11 cellular contexts compared by ENCODE assay signal in the genomic region with DNA sequence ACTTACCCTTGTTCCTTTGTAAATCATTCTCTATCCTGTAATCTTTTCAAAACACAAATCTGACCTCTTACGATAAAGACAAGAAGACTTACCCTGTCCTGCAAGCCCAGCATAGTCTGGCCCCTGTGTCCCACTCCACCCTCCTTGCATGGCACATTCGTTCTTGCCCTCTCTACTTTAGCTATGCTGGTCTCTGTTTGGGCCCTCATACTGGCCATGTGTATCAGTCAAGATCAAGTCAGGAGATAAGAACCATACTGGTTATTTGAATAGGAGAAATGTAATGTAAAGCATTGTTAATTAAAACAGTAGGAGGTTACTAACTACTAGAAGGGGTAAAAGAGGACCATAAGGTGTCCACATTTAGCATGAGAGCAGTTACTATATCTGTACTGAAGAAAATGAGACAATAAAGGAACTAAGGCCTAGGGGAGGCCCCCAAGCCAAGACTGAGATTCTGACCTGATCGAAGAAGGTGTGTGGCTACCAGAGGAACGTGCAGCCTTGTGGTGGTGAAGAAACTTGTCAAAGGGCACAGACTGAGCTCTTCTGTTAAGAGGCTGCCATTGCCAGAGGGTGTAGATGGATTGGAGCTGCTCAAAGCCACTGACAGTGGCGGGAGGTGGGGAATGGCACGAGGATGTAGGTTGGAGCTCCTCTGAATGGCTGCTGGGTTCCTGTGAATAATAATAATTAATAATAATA.
DNase-seq lines count a peak whose midpoint lies in the region; ATAC-seq and TF ChIP-seq lines count a peak whose summit lies in the region.
"Had no signal": no experiment of that assay in that cellular context is flagged by ENCODE, and none has a peak within 500 bp of the region (broad histone marks: within the 10 kb centered on the region; RNA-seq: fewer than 3 reads in every experiment).

No MANE protein-coding gene starts in this region.

- H3K9me3 ChIP-seq in SK-N-SH: no peaks in the 10 kb centered on the region
- H3K9me3 ChIP-seq in transverse colon: no peaks in the 10 kb centered on the region
- H3K9me3 ChIP-seq: lower lobe of right lung had no signal

- TF ChIP-seq EP300 in SK-N-SH (IDR thresholded peaks at IDR 0.05; ENCODE audit: borderline replicate concordance in 1 of 2, low read depth in 1 of 2, low read length in 1 of 2): no peak
- no peak for TF ChIP-seq EP300 in transverse colon (IDR thresholded peaks at IDR 0.05; ENCODE audit: low read depth)

- intact Hi-C loops in transverse colon (cut with DNase I; ENCODE audit: low total_unique reads): no loop called here

- H3K27me3 ChIP-seq in SK-N-SH (ENCODE audit: insufficient read depth): no peaks in the 10 kb centered on the region
- no peaks in the 10 kb centered on the region for H3K27me3 ChIP-seq in transverse colon

- CTCF ChIA-PET in SK-N-SH (lab: Yijun Ruan, JAX): interaction anchor here (0.6 to 1.3 kb wide), 2 partner anchors 443 to 449 kb away, joined by 3 read pairs; no protein-coding TSS in a partner anchor

- no peaks in the 10 kb centered on the region for H3K9me2 ChIP-seq in SK-N-SH

- no peaks in the 10 kb centered on the region for H3K79me2 ChIP-seq in SK-N-SH (ENCODE audit: insufficient read depth)

- TF ChIP-seq RAD21 in SK-N-SH (IDR thresholded peaks at IDR 0.05; ENCODE audit: low read length): no peak

- H4K20me1 ChIP-seq in SK-N-SH (ENCODE audit: insufficient read depth): no peaks in the 10 kb centered on the region

- no peaks in the 10 kb centered on the region for H3F3A ChIP-seq in SK-N-SH (replicated peaks; ENCODE audit: insufficient read depth)

- no peak for TF ChIP-seq POLR2A in transverse colon (IDR thresholded peaks at IDR 0.05)

- H3K4me2 ChIP-seq in SK-N-SH: no peak overlapping the region

- WGBS in SK-N-SH (ENCODE audit: low lambda C conversion rate): 92% methylated on average over 6 of the region's 6 CpGs
- 90 to 100% methylated on average over 3 to 6 of the region's 6 CpGs for WGBS in transverse colon (ENCODE audit: low coverage in 1 of 2), 2 donors

- peaks cover 0 to 27% of the 10 kb centered on the region in 2 experiments; a peak in 2 of 4 replicates for H3K4me1 ChIP-seq in SK-N-SH (ENCODE audit: control insufficient read depth in 1 of 2, insufficient read depth in 2 of 2, low read depth in 1 of 2, low read length in 1 of 2)
- no peaks in the 10 kb centered on the region for H3K4me1 ChIP-seq in transverse colon
- H3K4me1 ChIP-seq: lower lobe of right lung had no signal

- POLR2A ChIA-PET in SK-N-SH (lab: Yijun Ruan, JAX): no interaction called here

- no peak overlapping the region for H3K4me3 ChIP-seq in SK-N-SH (ENCODE audit: low read depth in 2 of 2, low read length in 1 of 2)
- no peak overlapping the region for H3K4me3 ChIP-seq in transverse colon
- H3K4me3 ChIP-seq: lower lobe of right lung had no signal

- no peak for DNase-seq in SK-N-SH
- no peak for DNase-seq in transverse colon
- DNase-seq in occipital lobe (lab: John Stamatoyannopoulos, UW): no peak
- no peak for DNase-seq in activated CD4-positive, alpha-beta T cell treated with anti-CD3 and anti-CD28 coated beads for 48 hours
- DNase-seq: HCEC 1CT; lower lobe of right lung; naive thymus-derived CD8-positive, alpha-beta T cell had no signal

- no peak overlapping the region for H3K9ac ChIP-seq in SK-N-SH

- TF ChIP-seq CTCF in SK-N-SH (IDR thresholded peaks at IDR 0.05) (no peak), transverse colon (IDR thresholded peaks at IDR 0.05) (no peak)

- ATAC-seq in GM18858 (IDR thresholded peaks at IDR 0.05; ENCODE audit: unreplicated experiment): peak; percentile 74
- ATAC-seq in GM21576 (IDR thresholded peaks at IDR 0.05; ENCODE audit: unreplicated experiment): peak; percentile 83
- peak; percentile 60 for ATAC-seq in HG03045 (IDR thresholded peaks at IDR 0.05; ENCODE audit: unreplicated experiment)
- ATAC-seq in HG02973 (IDR thresholded peaks at IDR 0.05; ENCODE audit: unreplicated experiment): no peak
- ATAC-seq: lower lobe of right lung; naive thymus-derived CD8-positive, alpha-beta T cell had no signal

- in situ Hi-C loops in transverse colon (cut with MboI; ENCODE audit: low pct_ligation_motif_present in 1 of 4, low pct_unique_long_range_greater_than_20kb in 1 of 4, low sequenced_read_pairs in 3 of 4): no loop called here

- H2AFZ ChIP-seq in SK-N-SH (ENCODE audit: low read depth): no peak overlapping the region

- H3K36me3 ChIP-seq in SK-N-SH (replicated peaks in 1 of 2; ENCODE audit: control insufficient read depth in 1 of 2, insufficient read depth in 2 of 2, low read length in 1 of 2) (peaks cover 7 to 50% of the 10 kb centered on the region in 2 experiments), transverse colon (peaks cover 0 to 7% (median 2%) of the 10 kb centered on the region in 4 donors)

- H3K27ac ChIP-seq in SK-N-SH (ENCODE audit: low read depth in 2 of 2, low read length in 1 of 2): peak overlapping the region; percentile 6 to 95; a peak in 2 of 4 replicates
- H3K27ac ChIP-seq in transverse colon: no peak overlapping the region
- H3K27ac ChIP-seq: lower lobe of right lung had no signal

TF ChIP-seq in SK-N-SH, 30 proteins besides CTCF, POLR2A, EP300 and RAD21:
- TF ChIP-seq JUND (IDR thresholded peaks at IDR 0.05) (no peak), GATA2 (CRISPR knock-in tag; IDR thresholded peaks at IDR 0.05) (peak; percentile 56), FOXM1 (IDR thresholded peaks at IDR 0.05; ENCODE audit: low read depth) (no peak), POLR2AphosphoS5 (IDR thresholded peaks at IDR 0.05; ENCODE audit: low read depth, low read length) (no peak), GABPA (IDR thresholded peaks at IDR 0.05; ENCODE audit: low read depth) (no peak), MXI1 (IDR thresholded peaks at IDR 0.05; ENCODE audit: low read depth, low read length) (no peak)
- TF ChIP-seq, protein P1, sequence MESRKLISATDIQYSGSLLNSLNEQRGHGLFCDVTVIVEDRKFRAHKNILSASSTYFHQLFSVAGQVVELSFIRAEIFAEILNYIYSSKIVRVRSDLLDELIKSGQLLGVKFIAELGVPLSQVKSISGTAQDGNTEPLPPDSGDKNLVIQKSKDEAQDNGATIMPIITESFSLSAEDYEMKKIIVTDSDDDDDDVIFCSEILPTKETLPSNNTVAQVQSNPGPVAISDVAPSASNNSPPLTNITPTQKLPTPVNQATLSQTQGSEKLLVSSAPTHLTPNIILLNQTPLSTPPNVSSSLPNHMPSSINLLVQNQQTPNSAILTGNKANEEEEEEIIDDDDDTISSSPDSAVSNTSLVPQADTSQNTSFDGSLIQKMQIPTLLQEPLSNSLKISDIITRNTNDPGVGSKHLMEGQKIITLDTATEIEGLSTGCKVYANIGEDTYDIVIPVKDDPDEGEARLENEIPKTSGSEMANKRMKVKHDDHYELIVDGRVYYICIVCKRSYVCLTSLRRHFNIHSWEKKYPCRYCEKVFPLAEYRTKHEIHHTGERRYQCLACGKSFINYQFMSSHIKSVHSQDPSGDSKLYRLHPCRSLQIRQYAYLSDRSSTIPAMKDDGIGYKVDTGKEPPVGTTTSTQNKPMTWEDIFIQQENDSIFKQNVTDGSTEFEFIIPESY (IDR thresholded peaks at IDR 0.05; ENCODE audit: borderline replicate concordance, low read depth): no peak

Comparison
In these comparisons a context has a peak if more than half of its experiments do, and no peak if none do; other contexts are left out.
1. H3K27ac ChIP-seq: peak in SK-N-SH (2 of 2); none in transverse colon (0 of 4).